Comparison of ENCODE assay signal across 10 cellular contexts in genomic region chr2:181682795-181683517, GRCh38. TPM values are rescaled to one million over a fixed set of nuclear protein-coding genes. Genes with fewer than 3 reads are reported as not detected.
A peak's percentile ranks its signal among the peaks of the same experiment; 100 is the strongest.
DNase-seq lines count a peak whose midpoint lies in the region; ATAC-seq, FAIRE-seq and TF ChIP-seq lines count a peak whose summit lies in the region.
"Had no signal": no experiment of that assay in that cellular context is flagged by ENCODE, and none has a peak within 500 bp of the region (broad histone marks: within the 10 kb centered on the region; RNA-seq: fewer than 3 reads in every experiment).

No MANE protein-coding gene starts in this region.

- H3K36me3 Mint-ChIP-seq in GM23338 (ENCODE audit: low read depth), result no peaks in the 10 kb centered on the region; the same call in 2 of the 3 replicates
- H3K36me3 Mint-ChIP-seq in activated naive CD8-positive, alpha-beta T cell treated with anti-CD3 and anti-CD28 coated beads, Interleukin-2, amount 10 ng/mL, durations not matched to agents 7 days and 5 days, result peaks cover 2% of the 10 kb centered on the region

- H3K4me3 Mint-ChIP-seq in GM23338, result peak overlapping the region; percentile 76
- H3K4me3 Mint-ChIP-seq in activated naive CD8-positive, alpha-beta T cell treated with anti-CD3 and anti-CD28 coated beads, Interleukin-2, amount 10 ng/mL, durations not matched to agents 7 days and 5 days, result peak overlapping the region; percentile 58

- H3K36me3 ChIP-seq in GM23338 (ENCODE audit: insufficient read depth) (no peaks in the 10 kb centered on the region), mesenchymal stem cell (ENCODE audit: control insufficient read depth in 1 of 2, insufficient read depth in 2 of 2, low read depth in 1 of 2, low read length in 2 of 2) (no peaks in the 10 kb centered on the region)

- H3K9me3 ChIP-seq in A549 (no peaks in the 10 kb centered on the region), mesenchymal stem cell (ENCODE audit: control insufficient read depth, low read length) (peaks cover 13% of the 10 kb centered on the region)

- H4K91ac ChIP-seq in mesenchymal stem cell (ENCODE audit: low read length), result no peak overlapping the region

- H3K79me2 ChIP-seq in GM23338 (replicated peaks; ENCODE audit: insufficient read depth), result no peaks in the 10 kb centered on the region

- H3K4me1 ChIP-seq in A549 (peaks cover 12% of the 10 kb centered on the region; the same call in 2 of the 3 replicates), GM23338 (ENCODE audit: insufficient read depth) (peaks cover 61% of the 10 kb centered on the region), mesenchymal stem cell (ENCODE audit: control insufficient read depth, insufficient read depth, low read depth, low read length) (peaks cover 26% of the 10 kb centered on the region)

- no peak overlapping the region for H3K14ac ChIP-seq in mesenchymal stem cell (ENCODE audit: low read length in 2 of 2)

- H3K9ac ChIP-seq in mesenchymal stem cell (ENCODE audit: low read length), result no peak overlapping the region

- H4K20me1 ChIP-seq in GM23338 (replicated peaks; ENCODE audit: insufficient read depth), result peaks cover 31% of the 10 kb centered on the region

- peaks cover 96% of the 10 kb centered on the region for H3K27me3 Mint-ChIP-seq in GM23338 (ENCODE audit: insufficient read depth, low read depth, poor library complexity)
- H3K27me3 Mint-ChIP-seq in activated naive CD8-positive, alpha-beta T cell treated with anti-CD3 and anti-CD28 coated beads, Interleukin-2, amount 10 ng/mL, durations not matched to agents 7 days and 5 days, result peaks cover 94% of the 10 kb centered on the region

- H2BK120ac ChIP-seq in mesenchymal stem cell (ENCODE audit: low read depth, low read length), result peak overlapping the region; percentile 11

- peaks cover 63% of the 10 kb centered on the region for H3K4me1 Mint-ChIP-seq in GM23338
- H3K4me1 Mint-ChIP-seq in activated naive CD8-positive, alpha-beta T cell treated with anti-CD3 and anti-CD28 coated beads, Interleukin-2, amount 10 ng/mL, durations not matched to agents 7 days and 5 days, result peaks cover 36% of the 10 kb centered on the region

- no peak for TF ChIP-seq POLR2A in A549 (IDR thresholded peaks at IDR 0.05; ENCODE audit: low read length)

- H3F3A ChIP-seq in GM23338 (replicated peaks; ENCODE audit: low read depth), result peaks cover 11% of the 10 kb centered on the region; the same call in 1 of the 2 replicates

- H2AK5ac ChIP-seq in mesenchymal stem cell (ENCODE audit: low read length, severe bottlenecking), result no peak overlapping the region

- no peaks in the 10 kb centered on the region for H3K79me1 ChIP-seq in mesenchymal stem cell (replicated peaks; ENCODE audit: low read length, poor library complexity, severe bottlenecking)

- no peak overlapping the region for H3K27ac Mint-ChIP-seq in GM23338
- no peak overlapping the region for H3K27ac Mint-ChIP-seq in activated naive CD8-positive, alpha-beta T cell treated with anti-CD3 and anti-CD28 coated beads, Interleukin-2, amount 10 ng/mL, durations not matched to agents 7 days and 5 days

- peaks cover 100% of the 10 kb centered on the region for H3K27me3 ChIP-seq in GM23338 (ENCODE audit: insufficient read depth)
- H3K27me3 ChIP-seq in mesenchymal stem cell (ENCODE audit: control insufficient read depth in 1 of 2, insufficient read depth in 1 of 2, low read length in 2 of 2), result peaks cover 85 to 98% of the 10 kb centered on the region in 2 experiments

- CTCF ChIA-PET in A549 (lab: Yijun Ruan, JAX), result no interaction called here

- H3K4me2 ChIP-seq in A549 (peak overlapping the region; percentile 93), GM23338 (peak overlapping the region; percentile 88), mesenchymal stem cell (ENCODE audit: low read length, poor library complexity, severe bottlenecking) (peak overlapping the region; percentile 68)

- H3K9me3 Mint-ChIP-seq in GM23338, result no peaks in the 10 kb centered on the region; the same call in 2 of the 3 replicates
- H3K9me3 Mint-ChIP-seq in activated naive CD8-positive, alpha-beta T cell treated with anti-CD3 and anti-CD28 coated beads, Interleukin-2, amount 10 ng/mL, durations not matched to agents 7 days and 5 days, result peaks cover 6% of the 10 kb centered on the region

- H2BK12ac ChIP-seq in mesenchymal stem cell (ENCODE audit: low read length in 2 of 2), result no peak overlapping the region

- TF ChIP-seq EP300 in A549 (IDR thresholded peaks at IDR 0.05), result no peak

- no peak for FAIRE-seq in A549 (lab: Jason Lieb, UNC)

- 80% methylated on average over 42 of the region's 42 CpGs for WGBS in A549 (ENCODE audit: missing lambda C conversion rate)
- 8% methylated on average over 42 of the region's 42 CpGs for WGBS in mesenchymal stem cell

- H2BK5ac ChIP-seq in mesenchymal stem cell (ENCODE audit: low read depth, low read length, poor library complexity, severe bottlenecking), result no peak overlapping the region

- H3K4ac ChIP-seq in mesenchymal stem cell (ENCODE audit: low read depth in 1 of 2, low read length in 2 of 2), result no peak overlapping the region

- TF ChIP-seq CTCF in A549 (IDR thresholded peaks at IDR 0.05) (no peak), GM23338 (conservative IDR thresholded peaks at IDR 0.05; ENCODE audit: low read depth in 2 of 2) (no peak)

- H4K8ac ChIP-seq in mesenchymal stem cell (ENCODE audit: low read length), result no peak overlapping the region

- H3K9me2 ChIP-seq in GM23338 (ENCODE audit: insufficient read depth), result no peaks in the 10 kb centered on the region

- H3K4me3 ChIP-seq in A549 (peak overlapping the region; percentile 39), GM23338 (peak overlapping the region; percentile 65), mesenchymal stem cell (ENCODE audit: insufficient read depth in 1 of 2, low read depth in 1 of 2, low read length in 2 of 2) (no peak overlapping the region)

- ATAC-seq in A549, result no peak
- ATAC-seq in GM23338, result peak; percentile 2
- no peak for ATAC-seq in activated naive CD8-positive, alpha-beta T cell treated with anti-CD3 and anti-CD28 coated beads, Interleukin-2, amount 10 ng/mL, durations not matched to agents 7 days and 5 days (ENCODE audit: low read depth)
- no peak for ATAC-seq in GM19351 (IDR thresholded peaks at IDR 0.05; ENCODE audit: unreplicated experiment)
- no peak for ATAC-seq in esophagus mucosa
- ATAC-seq in HG03135 (IDR thresholded peaks at IDR 0.05; ENCODE audit: unreplicated experiment), result no peak
- no peak for ATAC-seq in GM21737 (IDR thresholded peaks at IDR 0.05; ENCODE audit: unreplicated experiment)
- ATAC-seq: left lobe of liver had no signal

- no peak for DNase-seq in A549 (ENCODE audit: low read depth in 1 of 2, low spot score in 1 of 2)
- DNase-seq in GM23338 (ENCODE audit: low spot score), result peak; percentile 34
- DNase-seq in activated naive CD8-positive, alpha-beta T cell treated with anti-CD3 and anti-CD28 coated beads, Interleukin-2, amount 10 ng/mL, durations not matched to agents 7 days and 5 days, result peak; percentile 37
- DNase-seq in mesenchymal stem cell, result no peak
- DNase-seq: dermis blood vessel endothelial cell had no signal

- H2AFZ ChIP-seq in GM23338 (peak overlapping the region; percentile 84), mesenchymal stem cell (ENCODE audit: low read depth, low read length) (no peak overlapping the region)

- no peak overlapping the region for H3K18ac ChIP-seq in mesenchymal stem cell (ENCODE audit: low read depth in 1 of 2, low read length in 2 of 2)

- TF ChIP-seq RAD21 in A549 (conservative IDR thresholded peaks at IDR 0.05 in 1 of 2, IDR thresholded peaks at IDR 0.05 in 1 of 2), result no peak

- peak overlapping the region in 1 of 2 experiments; percentile 51 for H3K23ac ChIP-seq in mesenchymal stem cell (ENCODE audit: low read length in 2 of 2)

- POLR2A ChIA-PET in A549 (lab: Yijun Ruan, JAX), result no interaction called here
- POLR2A ChIA-PET in activated naive CD8-positive, alpha-beta T cell treated with anti-CD3 and anti-CD28 coated beads, Interleukin-2, amount 10 ng/mL, durations not matched to agents 7 days and 5 days (lab: Charles Lee), result no interaction called here

- H3K27ac ChIP-seq in A549 (no peak overlapping the region), GM23338 (ENCODE audit: low read depth) (no peak overlapping the region), mesenchymal stem cell (ENCODE audit: low read length, poor library complexity, severe bottlenecking) (no peak overlapping the region)

- no peak overlapping the region for H2BK15ac ChIP-seq in mesenchymal stem cell (ENCODE audit: low read depth, poor library complexity, severe bottlenecking)

TF ChIP-seq in A549, 52 proteins besides CTCF, POLR2A, EP300 and RAD21:
- no peak for TF ChIP-seq ZSCAN20 (CRISPR knock-in tag; IDR thresholded peaks at IDR 0.05)
- TF ChIP-seq SMC3 (IDR thresholded peaks at IDR 0.05), result no peak
- TF ChIP-seq RARB (CRISPR knock-in tag; IDR thresholded peaks at IDR 0.05), result no peak

TF ChIP-seq in GM23338, 12 proteins besides CTCF, POLR2A, EP300 and RAD21 (continues in another document):
- TF ChIP-seq ZNF114 (CRISPR knock-in tag; IDR thresholded peaks at IDR 0.05), result no peak
- peak; percentile 23 for TF ChIP-seq EZH2phosphoT487 (IDR thresholded peaks at IDR 0.05; ENCODE audit: unreplicated experiment)
- peak; percentile 89 for TF ChIP-seq EZH2 (IDR thresholded peaks at IDR 0.05; ENCODE audit: low read depth, unreplicated experiment)

RNA-seq across cellular contexts. Expression of gene NEUROD1, which starts 2.6 kb away (rescaled TPM):
- polyA plus RNA-seq in A549 (2011; rRNA removed) (not detected in 2 replicates), A549 (2017; fragmentation: RNase III; extraction: RNeasy Plus Mini Kit Qiagen cat#74134 plus additional on column Dnase treatment) (not detected in 3 replicates), GM23338 (2016; fragmentation: Nextera tagmentation; extraction: Ambion mirVana) (0.14 TPM in 1 of 2 replicates, not detected in the other)
- not detected in 2 replicates for polyA plus RNA-seq in A549 (2012; cell fraction: cytosol; rRNA removed)
- polyA plus RNA-seq in A549 (2012; cell fraction: nucleus; rRNA removed), result not detected in 2 replicates
- polyA minus RNA-seq in A549 (2011; rRNA and poly(A)+ RNA removed), result not detected in 2 replicates
- not detected in 2 replicates for total RNA-seq in GM23338 (2014; rRNA removed; shearing (Covaris generic))
- not detected for total RNA-seq in activated naive CD8-positive, alpha-beta T cell treated with anti-CD3 and anti-CD28 coated beads, Interleukin-2, amount 10 ng/mL, durations not matched to agents 7 days and 5 days
- polyA plus RNA-seq in mesenchymal stem cell (2013, experiment 1 of 2), result not detected
- not detected for polyA plus RNA-seq in mesenchymal stem cell (2013, experiment 2 of 2)
- not detected for total RNA-seq in esophagus mucosa
- total RNA-seq: dermis blood vessel endothelial cell, left lobe of liver had no signal

RNA-seq across cellular contexts. Expression of gene CERKL, which starts 26.1 kb away (rescaled TPM):
- polyA plus RNA-seq in A549 (2011; rRNA removed) (0.53 and 0.85 TPM in 2 replicates), A549 (2017; fragmentation: RNase III; extraction: RNeasy Plus Mini Kit Qiagen cat#74134 plus additional on column Dnase treatment) (0.25 to 0.32 TPM (median 0.30 TPM) in 3 replicates), GM23338 (2016; fragmentation: Nextera tagmentation; extraction: Ambion mirVana) (0.32 and 0.35 TPM in 2 replicates)
- 0.09 and 0.16 TPM in 2 replicates for polyA plus RNA-seq in A549 (2012; cell fraction: cytosol; rRNA removed)
- 0.07 and 0.10 TPM in 2 replicates for polyA plus RNA-seq in A549 (2012; cell fraction: nucleus; rRNA removed)
- polyA minus RNA-seq in A549 (2011; rRNA and poly(A)+ RNA removed), result 0.34 and 0.54 TPM in 2 replicates
- total RNA-seq in GM23338 (2014; rRNA removed; shearing (Covaris generic)), result 0.69 TPM in 1 of 2 replicates, not detected in the other
- not detected for total RNA-seq in activated naive CD8-positive, alpha-beta T cell treated with anti-CD3 and anti-CD28 coated beads, Interleukin-2, amount 10 ng/mL, durations not matched to agents 7 days and 5 days
- polyA plus RNA-seq in mesenchymal stem cell (2013, experiment 1 of 2), result not detected
- not detected for polyA plus RNA-seq in mesenchymal stem cell (2013, experiment 2 of 2)
- total RNA-seq in esophagus mucosa, result not detected
- total RNA-seq: dermis blood vessel endothelial cell, left lobe of liver had no signal

Comparison
In these comparisons a context has a peak if more than half of its experiments do, and no peak if none do; other contexts are left out.
1. DNase-seq: peak in GM23338 (single experiment) and activated naive CD8-positive, alpha-beta T cell treated with anti-CD3 and anti-CD28 coated beads, Interleukin-2, amount 10 ng/mL, durations not matched to agents 7 days and 5 days (single experiment); none in A549 (0 of 2) and mesenchymal stem cell (single experiment).
2. H3K4me3 ChIP-seq: peak in A549 (single experiment) and GM23338 (single experiment); none in mesenchymal stem cell (0 of 2).
3. Peak in every context shown above with its lines, with median percentiles within 50 percentile points of each other: H3K4me2 ChIP-seq.